Comparison of ENCODE assay signal across 28 cellular contexts in the genomic region with DNA sequence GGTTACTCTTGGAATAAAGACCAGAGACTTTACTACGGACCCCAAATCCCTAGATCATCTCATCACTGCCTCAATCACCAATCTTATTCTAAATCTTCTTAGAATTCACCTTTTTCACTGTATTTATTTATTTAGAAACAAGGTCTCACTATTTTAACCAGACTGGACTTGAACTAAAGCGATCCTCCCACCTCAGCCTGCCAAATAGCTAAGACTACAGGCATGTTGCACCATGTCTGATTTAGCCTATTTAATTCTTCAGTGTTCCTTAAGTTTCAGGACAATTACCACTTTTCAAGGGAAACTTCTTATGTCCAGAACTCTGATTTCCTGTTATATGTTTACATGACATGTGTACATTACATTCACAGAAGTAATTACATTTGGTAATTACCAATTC.
"Had no signal": no experiment of that assay in that cellular context is flagged by ENCODE, and none has a peak within 500 bp of the region (broad histone marks: within the 10 kb centered on the region; RNA-seq: fewer than 3 reads in every experiment).

No MANE protein-coding gene starts in this region.

- H3K9me3 ChIP-seq: ovary, psoas muscle, right lobe of liver, thyroid gland had no signal

- FAIRE-seq: small intestine, urothelium cell line had no signal

- H3K36me3 ChIP-seq: neural progenitor cell, ovary, right lobe of liver, sigmoid colon, stomach, thoracic aorta, thyroid gland, tibial nerve, upper lobe of left lung, vagina had no signal

- H3K79me2 ChIP-seq: parathyroid adenoma had no signal

- H3K27ac Mint-ChIP-seq: nephron; neural progenitor cell; progenitor cell of endocrine pancreas; stimulated activated effector memory CD8-positive, alpha-beta T cell treated with anti-CD3 and anti-CD28 coated beads, Interleukin-12 subunit alpha, Interleukin-12 subunit beta, amount 100 ng/mL, for 72 hours; stimulated activated naive B cell treated with anti-CD40 and anti-IgM and Interleukin-4, amounts not matched to agents 10 μg/mL and 1 μg/mL and 100 μg/mL, for 72 hours; stimulated activated naive CD8-positive, alpha-beta T cell treated with anti-CD3 and anti-CD28 coated beads, Interleukin-15, Interleukin-2, amounts not matched to agents 100 ng/mL and 50 ng/mL, for 24 hours had no signal

- H3K4me3 ChIP-seq: neural progenitor cell, ovary, psoas muscle, right lobe of liver, sigmoid colon, stomach, thoracic aorta, thyroid gland, tibial nerve, upper lobe of left lung, vagina had no signal

- H2AFZ ChIP-seq: neural progenitor cell, parathyroid adenoma had no signal

- H3K4me2 ChIP-seq: neural progenitor cell had no signal

- DNase-seq: occipital lobe; ovary; posterior cingulate gyrus; psoas muscle; right cardiac atrium; right lobe of liver; sigmoid colon; small intestine; stimulated activated CD4-positive, alpha-beta T cell treated with anti-CD3 and anti-CD28 coated beads, Interleukin-15, amount 100 ng/mL, for 24 hours; stimulated activated CD4-positive, alpha-beta T cell treated with anti-CD3 and anti-CD28 coated beads, Interleukin-2, amount 100 ng/mL, for 24 hours; stimulated activated CD4-positive, alpha-beta T cell treated with anti-CD3 and anti-CD28 coated beads, Interleukin-2, amount 100 ng/mL, for 48 hours; stimulated activated CD4-positive, alpha-beta T cell treated with anti-CD3 and anti-CD28 coated beads, Interleukin-4, amount 100 ng/mL, for 24 hours; stimulated activated naive B cell treated with anti-CD40 and anti-IgM and Interleukin-4, amounts not matched to agents 10 μg/mL and 1 μg/mL and 100 μg/mL, for 72 hours; stimulated activated naive CD4-positive, alpha-beta T cell treated with Interleukin-2 at 50 U/mL for 16 hours; stomach; thyroid gland; trophoblast cell; upper lobe of left lung had no signal

- H3K9ac ChIP-seq: neural progenitor cell, parathyroid adenoma had no signal

- H3K27ac ChIP-seq: neural progenitor cell, ovary, parathyroid adenoma, psoas muscle, right lobe of liver, sigmoid colon, stomach, thoracic aorta, thyroid gland, tibial nerve, upper lobe of left lung, vagina had no signal

- H3K27me3 Mint-ChIP-seq: progenitor cell of endocrine pancreas; stimulated activated naive B cell treated with anti-CD40 and anti-IgM and Interleukin-4, amounts not matched to agents 10 μg/mL and 1 μg/mL and 100 μg/mL, for 72 hours; stimulated activated naive CD8-positive, alpha-beta T cell treated with anti-CD3 and anti-CD28 coated beads, Interleukin-15, Interleukin-2, amounts not matched to agents 100 ng/mL and 50 ng/mL, for 24 hours had no signal

- H3K4me1 Mint-ChIP-seq: nephron; neural progenitor cell; stimulated activated effector memory CD8-positive, alpha-beta T cell treated with anti-CD3 and anti-CD28 coated beads, Interleukin-12 subunit alpha, Interleukin-12 subunit beta, amount 100 ng/mL, for 72 hours; stimulated activated naive B cell treated with anti-CD40 and anti-IgM and Interleukin-4, amounts not matched to agents 10 μg/mL and 1 μg/mL and 100 μg/mL, for 72 hours had no signal

- H3K4me1 ChIP-seq: neural progenitor cell, parathyroid adenoma, psoas muscle, right lobe of liver, stomach, thyroid gland, tibial nerve, upper lobe of left lung, vagina had no signal

- H3K4me3 Mint-ChIP-seq: nephron; neural progenitor cell; stimulated activated effector memory CD8-positive, alpha-beta T cell treated with anti-CD3 and anti-CD28 coated beads, Interleukin-12 subunit alpha, Interleukin-12 subunit beta, amount 100 ng/mL, for 72 hours; stimulated activated naive B cell treated with anti-CD40 and anti-IgM and Interleukin-4, amounts not matched to agents 10 μg/mL and 1 μg/mL and 100 μg/mL, for 72 hours; stimulated activated naive CD8-positive, alpha-beta T cell treated with anti-CD3 and anti-CD28 coated beads, Interleukin-15, Interleukin-2, amounts not matched to agents 100 ng/mL and 50 ng/mL, for 24 hours had no signal

- H3K27me3 ChIP-seq: neural progenitor cell, ovary, right lobe of liver, sigmoid colon, stomach, thyroid gland, tibial nerve, upper lobe of left lung, vagina had no signal

- H3K36me3 Mint-ChIP-seq: stimulated activated effector memory CD8-positive, alpha-beta T cell treated with anti-CD3 and anti-CD28 coated beads, Interleukin-12 subunit alpha, Interleukin-12 subunit beta, amount 100 ng/mL, for 72 hours; stimulated activated naive B cell treated with anti-CD40 and anti-IgM and Interleukin-4, amounts not matched to agents 10 μg/mL and 1 μg/mL and 100 μg/mL, for 72 hours had no signal
